23 cellular contexts compared by ENCODE assay signal in the genomic region with DNA sequence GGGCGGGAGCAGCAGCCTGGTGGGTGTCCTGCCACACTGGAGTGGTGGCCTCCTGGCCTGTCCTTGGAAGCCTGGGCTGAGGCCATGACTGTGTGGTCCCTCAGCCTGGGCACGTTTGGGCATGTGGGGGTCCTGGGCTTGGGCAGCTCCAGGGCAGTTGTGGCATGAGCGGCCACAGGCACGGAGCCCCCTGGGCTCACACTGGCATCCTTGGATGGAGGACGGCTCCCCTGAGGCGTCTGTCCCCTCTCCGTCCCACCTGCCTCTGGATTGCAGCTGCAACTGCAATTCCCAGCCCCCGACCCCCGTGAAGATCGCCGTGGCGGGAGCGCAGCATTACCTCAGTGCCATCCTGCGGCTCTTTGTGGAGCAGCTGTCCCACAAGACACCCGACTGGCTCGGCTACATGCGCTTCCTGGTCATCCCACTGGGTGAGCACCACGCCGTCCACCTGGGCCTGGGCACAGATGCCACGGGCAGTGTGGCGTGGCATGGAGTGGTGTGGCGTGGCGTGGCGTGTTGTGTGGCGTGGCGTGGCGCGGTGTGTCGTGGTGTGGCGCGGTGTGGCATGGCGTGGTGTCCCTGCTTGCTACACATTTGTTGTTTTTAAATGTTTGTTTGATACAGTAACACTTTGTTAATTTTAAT. TPM values are rescaled to one million over a fixed set of nuclear protein-coding genes. Genes with fewer than 3 reads are reported as not detected.
DNase-seq lines count a peak whose midpoint lies in the region; ATAC-seq, FAIRE-seq and TF ChIP-seq lines count a peak whose summit lies in the region.
"Had no signal": no experiment of that assay in that cellular context is flagged by ENCODE, and none has a peak within 500 bp of the region (broad histone marks: within the 10 kb centered on the region; RNA-seq: fewer than 3 reads in every experiment).

No MANE protein-coding gene starts in this region.

- no peaks in the 10 kb centered on the region for H4K20me1 ChIP-seq in osteoblast (ENCODE audit: insufficient read depth, low read length)

- no peak for TF ChIP-seq POLR2A in esophagus squamous epithelium (IDR thresholded peaks at IDR 0.05)

- no peaks in the 10 kb centered on the region for H3K27me3 ChIP-seq in left ventricle myocardium inferior (ENCODE audit: low read depth)
- no peaks in the 10 kb centered on the region for H3K27me3 ChIP-seq in RWPE2 (ENCODE audit: insufficient read depth, poor library complexity, severe bottlenecking)
- no peaks in the 10 kb centered on the region for H3K27me3 ChIP-seq in osteoblast (ENCODE audit: insufficient read depth, low read length)
- no peaks in the 10 kb centered on the region for H3K27me3 ChIP-seq in esophagus squamous epithelium
- H3K27me3 ChIP-seq: MG63 had no signal

- 97 to 98% methylated on average over 9 to 12 of the region's 32 CpGs for WGBS in esophagus squamous epithelium, 2 donors

- ATAC-seq in Right ventricle myocardium inferior (no peak), RWPE2 (ENCODE audit: low read depth) (no peak), HG03280 (IDR thresholded peaks at IDR 0.05; ENCODE audit: unreplicated experiment) (no peak)

- intact Hi-C loops in Right ventricle myocardium inferior (cut with DNase I), result no loop called here
- intact Hi-C loops in left ventricle myocardium inferior (cut with micrococcal nuclease), result no loop called here
- intact Hi-C loops in kidney (cut with DNase I), result no loop called here
- intact Hi-C loops in esophagus squamous epithelium (cut with DNase I), result no loop called here

- DNase-seq in Right ventricle myocardium inferior (ENCODE audit: missing footprints) (peak; percentile 60), left ventricle myocardium inferior (no peak), RWPE2 (ENCODE audit: low spot score) (peak; percentile 78), kidney (peak; percentile 59), osteoblast (ENCODE audit: insufficient read length, low spot score, missing footprints) (peak; percentile 81), esophagus squamous epithelium (lab: John Stamatoyannopoulos, UW) (no peak)
- DNase-seq in effector CD8-positive, alpha-beta T cell (lab: John Stamatoyannopoulos, UW), result no peak
- DNase-seq: Calu3, DMS153, DND-41, H7, KG1, MG63, NCI-H1417, NCI-H1694, NCI-H2081, NCI-H2227 treated with DMSO at 0.1 percent for 48 hours, NCI-H526 treated with DMSO at 0.1 percent for 48 hours, RPMI8226, SK-N-SH had no signal

- H2AFZ ChIP-seq in osteoblast (ENCODE audit: low read length), result no peak overlapping the region

- H3K4me3 ChIP-seq in left ventricle myocardium inferior (no peak overlapping the region), RWPE2 (ENCODE audit: severe bottlenecking) (no peak overlapping the region), kidney (ENCODE audit: low read length in 2 of 2) (no peak overlapping the region), osteoblast (ENCODE audit: insufficient read depth, low read length) (no peak overlapping the region), esophagus squamous epithelium (no peak overlapping the region)
- H3K4me3 ChIP-seq: MG63 had no signal

- FAIRE-seq in kidney (lab: Jason Lieb, UNC), result no peak
- FAIRE-seq: HTR-8/SVneo had no signal

- no peak overlapping the region for H3K9ac ChIP-seq in kidney (ENCODE audit: low read length in 2 of 2)
- H3K9ac ChIP-seq: SK-N-SH had no signal

- H3K9me3 ChIP-seq in left ventricle myocardium inferior (replicated peaks), result no peaks in the 10 kb centered on the region
- H3K9me3 ChIP-seq in RWPE2 (ENCODE audit: severe bottlenecking), result no peaks in the 10 kb centered on the region
- H3K9me3 ChIP-seq in kidney (ENCODE audit: control insufficient read depth in 1 of 2, low read length in 2 of 2), result no peaks in the 10 kb centered on the region
- H3K9me3 ChIP-seq in osteoblast (ENCODE audit: low read depth, low read length), result no peaks in the 10 kb centered on the region
- H3K9me3 ChIP-seq in esophagus squamous epithelium, result no peaks in the 10 kb centered on the region
- H3K9me3 ChIP-seq: MG63, SK-N-SH had no signal

- H3K4me1 ChIP-seq in left ventricle myocardium inferior (no peaks in the 10 kb centered on the region), RWPE2 (ENCODE audit: insufficient read depth, poor library complexity, severe bottlenecking) (no peaks in the 10 kb centered on the region), kidney (ENCODE audit: control insufficient read depth in 1 of 2, insufficient read depth in 1 of 2, low read depth in 1 of 2, low read length in 2 of 2) (no peaks in the 10 kb centered on the region), osteoblast (ENCODE audit: insufficient read depth, low read length) (no peaks in the 10 kb centered on the region), esophagus squamous epithelium (peaks cover 7 to 37% (median 13%) of the 10 kb centered on the region in 3 donors)

- H3K4me2 ChIP-seq in osteoblast (ENCODE audit: insufficient read depth, low read length), result no peak overlapping the region
- H3K4me2 ChIP-seq: SK-N-SH had no signal

- TF ChIP-seq CTCF in left ventricle myocardium inferior (IDR thresholded peaks at IDR 0.05; ENCODE audit: borderline replicate concordance) (no peak), RWPE2 (IDR thresholded peaks at IDR 0.05; ENCODE audit: poor library complexity, severe bottlenecking) (no peak), kidney (IDR thresholded peaks at IDR 0.05; ENCODE audit: borderline replicate concordance, extremely low read depth, insufficient read depth) (no peak), osteoblast (IDR thresholded peaks at IDR 0.05; ENCODE audit: extremely low read depth, low read depth, low read length) (no peak), esophagus squamous epithelium (IDR thresholded peaks at IDR 0.05) (no peak)

- H3K27ac ChIP-seq in left ventricle myocardium inferior (replicated peaks) (no peak overlapping the region), RWPE2 (ENCODE audit: poor library complexity, severe bottlenecking) (no peak overlapping the region), kidney (ENCODE audit: low read depth in 2 of 2, low read length in 2 of 2) (no peak overlapping the region), osteoblast (ENCODE audit: low read depth, low read length) (no peak overlapping the region), esophagus squamous epithelium (no peak overlapping the region)
- H3K27ac ChIP-seq: 22Rv1 had no signal

- H3K36me3 ChIP-seq in left ventricle myocardium inferior (peaks cover 69% of the 10 kb centered on the region), RWPE2 (ENCODE audit: low read depth) (peaks cover 13% of the 10 kb centered on the region), kidney (ENCODE audit: control insufficient read depth in 1 of 2, insufficient read depth in 2 of 2, low read length in 2 of 2) (peaks cover 5 to 21% of the 10 kb centered on the region in 2 donors), osteoblast (ENCODE audit: insufficient read depth, low read length) (no peaks in the 10 kb centered on the region), esophagus squamous epithelium (peaks cover 0 to 94% (median 16%) of the 10 kb centered on the region in 3 donors)
- H3K36me3 ChIP-seq: MG63 had no signal

- no peaks in the 10 kb centered on the region for H3K79me2 ChIP-seq in osteoblast (ENCODE audit: insufficient read depth, low read length)

RNA-seq across cellular contexts. Expression of gene TEX22, which starts 15.1 kb away (rescaled TPM):
- 2.4 TPM for total RNA-seq in Right ventricle myocardium inferior
- total RNA-seq in left ventricle myocardium inferior, result 0.99 TPM
- 3.3 TPM for total RNA-seq in kidney
- 1.5 TPM for polyA plus RNA-seq in kidney (ENCODE audit: insufficient read depth, low read depth, low replicate concordance)
- under 0.01 and 0.29 TPM in 2 replicates for total RNA-seq in osteoblast
- total RNA-seq in esophagus squamous epithelium, result under 1 TPM in 1 of 4 donors, not detected in 3; 0.57 TPM

RNA-seq across cellular contexts. Expression of gene MTA1, which starts 36.4 kb away (rescaled TPM):
- 192 TPM for total RNA-seq in Right ventricle myocardium inferior
- 192 TPM for total RNA-seq in left ventricle myocardium inferior
- 112 TPM for total RNA-seq in kidney
- 30.4 TPM for polyA plus RNA-seq in kidney (ENCODE audit: insufficient read depth, low read depth, low replicate concordance)
- 60.4 TPM in 2 replicates for total RNA-seq in osteoblast
- 10 to 100 TPM; 19.9 to 64.7 (median 39.6) TPM for total RNA-seq in esophagus squamous epithelium

Comparison
In these comparisons a context has a peak if more than half of its experiments do, and no peak if none do; other contexts are left out.
1. DNase-seq: peak in Right ventricle myocardium inferior (single experiment), RWPE2 (single experiment), kidney (single experiment) and osteoblast (single experiment); none in left ventricle myocardium inferior (single experiment), effector CD8-positive, alpha-beta T cell (single experiment) and esophagus squamous epithelium (single experiment).